1 cellular context compared by ENCODE assay signal in the genomic region with DNA sequence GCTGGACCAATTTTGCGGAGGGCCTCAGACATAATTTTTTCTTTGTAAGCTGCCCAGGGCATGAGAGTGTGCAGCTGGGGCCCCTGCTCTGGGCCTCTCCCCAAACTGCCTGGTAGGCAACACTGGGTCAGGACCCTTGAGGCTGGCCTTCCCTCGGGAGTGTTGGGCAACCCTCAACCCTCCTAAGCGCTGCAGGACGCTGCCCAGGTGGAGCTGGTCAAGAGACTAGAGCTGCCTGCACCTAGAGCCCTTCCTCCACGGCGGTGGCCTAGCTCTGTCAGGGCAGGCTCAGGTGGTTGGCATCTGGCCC.
TF ChIP-seq lines count a peak whose summit lies in the region.

No MANE protein-coding gene starts in this region.

TF ChIP-seq in HEK293, 187 proteins besides CTCF, POLR2A, EP300 and RAD21 (continued from another document):
- TF ChIP-seq ZFP37 (tag by site-specific recombination; IDR thresholded peaks at IDR 0.05) (no peak), ZBTB44 (tag by site-specific recombination; IDR thresholded peaks at IDR 0.05) (no peak)
TF ChIP-seq in HEK293: peak in this region for 0.
